Comparison of ENCODE assay signal across 17 cellular contexts in genomic region chr2:170689481-170689880, GRCh38. TPM values are rescaled to one million over a fixed set of nuclear protein-coding genes. Genes with fewer than 3 reads are reported as not detected.
DNase-seq lines count a peak whose midpoint lies in the region; ATAC-seq and TF ChIP-seq lines count a peak whose summit lies in the region.
"Had no signal": no experiment of that assay in that cellular context is flagged by ENCODE, and none has a peak within 500 bp of the region (broad histone marks: within the 10 kb centered on the region; RNA-seq: fewer than 3 reads in every experiment).

No MANE protein-coding gene starts in this region.

- no peaks in the 10 kb centered on the region for H3K9me3 ChIP-seq in mucosa of descending colon
- no peaks in the 10 kb centered on the region for H3K9me3 ChIP-seq in heart right ventricle
- no peaks in the 10 kb centered on the region for H3K9me3 ChIP-seq in ovary
- H3K9me3 ChIP-seq in right atrium auricular region: no peaks in the 10 kb centered on the region
- H3K9me3 ChIP-seq: A549, BE2C had no signal

- H3K36me3 ChIP-seq in mucosa of descending colon (ENCODE audit: low read depth) (no peaks in the 10 kb centered on the region), heart right ventricle (no peaks in the 10 kb centered on the region), ovary (no peaks in the 10 kb centered on the region), right atrium auricular region (no peaks in the 10 kb centered on the region)
- H3K36me3 ChIP-seq: BE2C had no signal

- TF ChIP-seq CTCF in mucosa of descending colon (IDR thresholded peaks at IDR 0.05) (no peak), heart right ventricle (IDR thresholded peaks at IDR 0.05) (no peak), ovary (IDR thresholded peaks at IDR 0.05) (no peak), right atrium auricular region (IDR thresholded peaks at IDR 0.05) (no peak)

- H3K4me3 ChIP-seq in mucosa of descending colon (no peak overlapping the region), heart right ventricle (no peak overlapping the region), ovary (no peak overlapping the region), right atrium auricular region (no peak overlapping the region)
- H3K4me3 ChIP-seq: A549 had no signal

- WGBS in heart right ventricle, 2 donors: 82 to 86% methylated on average over 5 of the region's 5 CpGs
- WGBS in ovary, 3 donors: 91 to 94% (median 94%) methylated on average over 5 of the region's 5 CpGs

- no peak for TF ChIP-seq POLR2A in ovary (IDR thresholded peaks at IDR 0.05)

- H3K27me3 ChIP-seq in heart right ventricle (peaks cover 0 to 30% (median 10%) of the 10 kb centered on the region in 7 donors), ovary (no peaks in the 10 kb centered on the region), right atrium auricular region (no peaks in the 10 kb centered on the region)
- H3K27me3 ChIP-seq: BE2C had no signal

- DNase-seq in SW480 (ENCODE audit: low spot score) (peak; percentile 74), mucosa of descending colon (no peak), heart right ventricle (no peak), ovary (no peak), right atrium auricular region (ENCODE audit: low spot score) (no peak)
- DNase-seq: BE2C; CD4-positive, alpha-beta memory T cell; DMS79 treated with DMSO at 0.1 percent for 48 hours; EL had no signal

- no peak overlapping the region for H3K27ac ChIP-seq in heart right ventricle
- no peak overlapping the region for H3K27ac ChIP-seq in ovary
- no peak overlapping the region for H3K27ac ChIP-seq in right atrium auricular region
- H3K27ac ChIP-seq: A549, C4-2B, HL-60 had no signal

- no peak for TF ChIP-seq EP300 in ovary (IDR thresholded peaks at IDR 0.05)

- peak; percentile 82 for ATAC-seq in esophagus mucosa
- peak; percentile 23 for ATAC-seq in mucosa of descending colon
- ATAC-seq in heart right ventricle: no peak
- ATAC-seq in GM19324 (IDR thresholded peaks at IDR 0.05; ENCODE audit: low FRiP score, unreplicated experiment): no peak
- ATAC-seq: A549, HCT116 had no signal

- intact Hi-C loops in mucosa of descending colon (cut with DNase I, micrococcal nuclease): no loop called here
- intact Hi-C loops in heart right ventricle (cut with DNase I): no loop called here
- intact Hi-C loops in ovary (cut with DNase I): no loop called here

- H3K4me1 ChIP-seq in mucosa of descending colon (ENCODE audit: low read depth) (peaks cover 3% of the 10 kb centered on the region), heart right ventricle (no peaks in the 10 kb centered on the region), ovary (ENCODE audit: insufficient read depth) (no peaks in the 10 kb centered on the region), right atrium auricular region (no peaks in the 10 kb centered on the region)
- H3K4me1 ChIP-seq: A549, BE2C had no signal

RNA-seq across cellular contexts. Expression of gene SP5, which starts 25.7 kb away (rescaled TPM):
- total RNA-seq in esophagus mucosa (0.16 TPM), mucosa of descending colon (1 to 10 TPM; 2.1 to 4.8 (median 2.3) TPM), heart right ventricle (under 1 TPM in 8 of 10 donors, not detected in 2; 0.15 to 0.97 (median 0.45) TPM), ovary (1 to 10 TPM in 4 of 7 donors, under 1 TPM in 2, not detected in 1; 0.30 to 2.9 (median 1.2) TPM), right atrium auricular region (under 1 TPM in 1 of 2 donors, not detected in 1; 0.33 TPM)
- polyA plus RNA-seq in heart right ventricle (under 1 TPM in 1 of 2 donors, not detected in 1; 0.12 TPM), ovary (under 1 TPM; 0.20 to 0.22 TPM)
- total RNA-seq: CD4-positive, alpha-beta memory T cell; H4 had no signal
- polyA plus RNA-seq: A549; AG04450; CD4-positive, alpha-beta memory T cell had no signal

Comparison
In these comparisons a context has a peak if more than half of its experiments do, and no peak if none do; other contexts are left out.
1. ATAC-seq: peak in esophagus mucosa (single experiment) and mucosa of descending colon (single experiment); none in heart right ventricle (0 of 8) and GM19324 (single experiment).